16 cellular contexts compared by ENCODE assay signal in the genomic region with DNA sequence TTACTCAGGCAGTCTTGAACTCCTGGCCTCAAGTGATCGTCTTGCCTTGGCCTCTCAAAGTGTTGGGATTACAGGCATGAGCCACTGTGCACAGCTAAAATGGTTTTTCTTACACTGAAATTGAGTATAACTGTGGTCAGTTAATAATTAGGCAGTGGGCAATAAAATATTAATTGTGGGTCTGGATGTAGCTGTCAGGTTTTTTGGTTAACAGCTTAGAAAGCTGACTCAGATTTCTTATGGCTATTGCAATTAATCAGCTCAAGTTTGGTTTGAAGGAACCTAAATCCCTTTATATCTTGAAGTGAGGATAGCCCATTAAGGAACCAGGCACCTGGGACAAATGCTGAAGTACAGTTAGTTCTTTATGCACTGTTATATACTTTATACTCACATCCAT. TPM values are rescaled to one million over a fixed set of nuclear protein-coding genes. Genes with fewer than 3 reads are reported as not detected.
DNase-seq lines count a peak whose midpoint lies in the region; ATAC-seq and TF ChIP-seq lines count a peak whose summit lies in the region.
"Had no signal": no experiment of that assay in that cellular context is flagged by ENCODE, and none has a peak within 500 bp of the region (broad histone marks: within the 10 kb centered on the region; RNA-seq: fewer than 3 reads in every experiment).

No MANE protein-coding gene starts in this region.

- H3K36me3 ChIP-seq in IMR-90 (ENCODE audit: control insufficient read depth, insufficient read depth, low read length): peaks cover 11% of the 10 kb centered on the region
- peaks cover 6% of the 10 kb centered on the region in 2 experiments for H3K36me3 ChIP-seq in trophoblast cell (ENCODE audit: control insufficient read depth in 1 of 2, insufficient read depth in 2 of 2, low read length in 2 of 2)
- H3K36me3 ChIP-seq: BE2C had no signal

- H4K91ac ChIP-seq in IMR-90 (ENCODE audit: insufficient read depth, low read depth, low read length): no peak overlapping the region
- H4K91ac ChIP-seq in trophoblast cell (ENCODE audit: low read depth, low read length): no peak overlapping the region

- H3K4ac ChIP-seq in IMR-90 (ENCODE audit: low read depth, low read length) (no peak overlapping the region), trophoblast cell (ENCODE audit: low read depth, low read length) (peak overlapping the region; percentile 47)

- peaks cover 17% of the 10 kb centered on the region for H3K4me1 ChIP-seq in IMR-90 (ENCODE audit: control insufficient read depth, insufficient read depth, low read length)
- H3K4me1 ChIP-seq in trophoblast cell (ENCODE audit: control insufficient read depth in 1 of 2, insufficient read depth in 2 of 2, low read length in 2 of 2): peaks cover 2% of the 10 kb centered on the region in 2 experiments
- H3K4me1 ChIP-seq: BE2C had no signal

- no peak overlapping the region for H3K56ac ChIP-seq in IMR-90 (ENCODE audit: extremely low read depth, insufficient read depth, low read length)

- H2BK15ac ChIP-seq in IMR-90 (ENCODE audit: low read depth, low read length): no peak overlapping the region

- no peak overlapping the region for H4K12ac ChIP-seq in trophoblast cell (ENCODE audit: low read depth, low read length)

- peaks cover 12 to 81% of the 10 kb centered on the region in 2 experiments for H3K79me1 ChIP-seq in IMR-90 (ENCODE audit: low read depth in 1 of 2, low read length in 2 of 2)
- peaks cover 8% of the 10 kb centered on the region for H3K79me1 ChIP-seq in trophoblast cell (ENCODE audit: low read length)

- H2BK20ac ChIP-seq in IMR-90 (ENCODE audit: low read depth, low read length): no peak overlapping the region; the same call in 1 of the 2 replicates

- H3K79me2 ChIP-seq in trophoblast cell (ENCODE audit: control insufficient read depth, insufficient read depth, low read length, poor library complexity): peaks cover 9% of the 10 kb centered on the region

- no TSS peak for BruUV-seq in IMR-90 (replicated peaks; lab: Mats Ljungman, UMichigan)

- no peak for DNase-seq in IMR-90
- DNase-seq in T-helper 17 cell: no peak
- no peak for DNase-seq in immature natural killer cell
- no peak for DNase-seq in trophoblast cell
- no peak for DNase-seq in kidney glomerular epithelial cell (lab: John Stamatoyannopoulos, UW)
- no peak for DNase-seq in stimulated activated CD4-positive, alpha-beta T cell treated with anti-CD3 and anti-CD28 coated beads, Interleukin-12 subunit alpha, Interleukin-12 subunit beta, amount 100 ng/mL, for 4 hours
- DNase-seq: BE2C; CD4-positive, alpha-beta memory T cell; NCI-H1436; NCI-H2081 treated with DMSO at 0.1 percent for 48 hours; NCI-H510A treated with DMSO at 0.1 percent for 48 hours; Right ventricle myocardium superior had no signal

- H3K4me2 ChIP-seq in IMR-90 (ENCODE audit: low read depth, low read length) (peak overlapping the region; percentile 59; the same call in 1 of the 2 replicates), trophoblast cell (ENCODE audit: low read length) (no peak overlapping the region)

- H4K5ac ChIP-seq in IMR-90 (ENCODE audit: low read depth, low read length): no peak overlapping the region

- no peak for TF ChIP-seq RAD21 in IMR-90 (IDR thresholded peaks at IDR 0.05; ENCODE audit: low read length)

- H4K8ac ChIP-seq in IMR-90 (ENCODE audit: low read depth in 2 of 2, low read length in 2 of 2) (no peak overlapping the region), trophoblast cell (ENCODE audit: low read depth, low read length) (no peak overlapping the region)

- intact Hi-C loops in IMR-90 (cut with micrococcal nuclease): loop anchor here (5.0 kb wide), 1 partner anchor 34 kb away; no protein-coding TSS in a partner anchor

- no peak overlapping the region for H3K14ac ChIP-seq in IMR-90 (replicated peaks; ENCODE audit: low read depth, low read length)
- H3K14ac ChIP-seq in trophoblast cell (ENCODE audit: low read length): no peak overlapping the region

- in situ Hi-C loops in IMR-90 (cut with MboI; ENCODE audit: low sequenced_read_pairs): no loop called here

- H3K23ac ChIP-seq in IMR-90 (ENCODE audit: low read depth, low read length) (no peak overlapping the region), trophoblast cell (ENCODE audit: low read length) (no peak overlapping the region)

- H3K18ac ChIP-seq in IMR-90 (ENCODE audit: low read depth, low read length) (no peak overlapping the region), trophoblast cell (ENCODE audit: low read length) (no peak overlapping the region)

- H3K9ac ChIP-seq in IMR-90 (ENCODE audit: low read depth, low read length): no peak overlapping the region
- no peak overlapping the region for H3K9ac ChIP-seq in trophoblast cell (ENCODE audit: low read length)

- peaks cover 29% of the 10 kb centered on the region for H3K9me1 ChIP-seq in IMR-90 (ENCODE audit: insufficient read depth, low read length)

- no peak overlapping the region for H2BK12ac ChIP-seq in trophoblast cell (ENCODE audit: low read length)

- H3K27me3 ChIP-seq in IMR-90 (ENCODE audit: control insufficient read depth, insufficient read depth, low read length) (no peaks in the 10 kb centered on the region), trophoblast cell (ENCODE audit: insufficient read depth, low read length) (no peaks in the 10 kb centered on the region)
- H3K27me3 ChIP-seq: BE2C had no signal

- no peak overlapping the region for H2AK9ac ChIP-seq in IMR-90 (replicated peaks; ENCODE audit: low read depth, low read length, poor library complexity)

- no peak for TF ChIP-seq CTCF in IMR-90 (conservative IDR thresholded peaks at IDR 0.05; ENCODE audit: low read depth, low read length)

- dilution Hi-C loops in IMR-90 (cut with HindIII; ENCODE audit: low sequenced_read_pairs, unreplicated experiment): no loop called here

- H3K36me3 Mint-ChIP-seq in T-helper 17 cell (ENCODE audit: low read depth): no peaks in the 10 kb centered on the region
- peaks cover 0 to 5% (median 0%) of the 10 kb centered on the region in 3 donors for H3K36me3 Mint-ChIP-seq in immature natural killer cell

- H3K4me3 ChIP-seq in IMR-90 (ENCODE audit: insufficient read depth, low read depth, low read length): no peak overlapping the region
- no peak overlapping the region for H3K4me3 ChIP-seq in trophoblast cell (ENCODE audit: low read depth, low read length)
- H3K4me3 ChIP-seq: SK-N-MC had no signal

- POLR2A ChIA-PET in IMR-90 (lab: Charles Lee; ENCODE audit: unreplicated experiment): interaction anchor here (0.5 kb wide), 1 partner anchor 27 kb away, joined by 7 read pairs; no protein-coding TSS in a partner anchor

- CTCF ChIA-PET in IMR-90 (lab: Yijun Ruan, JAX): interaction anchor here (1.1 kb wide), 1 partner anchor 35 kb away, joined by 3 read pairs; no protein-coding TSS in a partner anchor

- H3K4me1 Mint-ChIP-seq in T-helper 17 cell (peaks cover 44% of the 10 kb centered on the region), immature natural killer cell (peaks cover 73 to 87% of the 10 kb centered on the region in 2 donors)

- no peak for TF ChIP-seq POLR2A in IMR-90 (IDR thresholded peaks at IDR 0.05; ENCODE audit: low read depth, low read length)

- H3K27me3 Mint-ChIP-seq in T-helper 17 cell (no peaks in the 10 kb centered on the region), immature natural killer cell (ENCODE audit: low read depth in 3 of 3) (peaks cover 2 to 7% (median 3%) of the 10 kb centered on the region in 3 donors)
- H3K27me3 Mint-ChIP-seq: CD4-positive, alpha-beta memory T cell had no signal

- no peak overlapping the region for H2BK5ac ChIP-seq in IMR-90 (ENCODE audit: low read depth, low read length, poor library complexity, severe bottlenecking)
- H2BK5ac ChIP-seq in trophoblast cell (ENCODE audit: low read depth, low read length, poor library complexity): no peak overlapping the region

- peaks cover 80% of the 10 kb centered on the region for H4K20me1 ChIP-seq in IMR-90 (ENCODE audit: insufficient read depth, low read length)

- H2AFZ ChIP-seq in IMR-90 (replicated peaks; ENCODE audit: low read length, poor library complexity) (no peak overlapping the region), trophoblast cell (ENCODE audit: insufficient read depth, low read length, poor library complexity) (no peak overlapping the region)

- H2BK120ac ChIP-seq in IMR-90 (ENCODE audit: low read depth, low read length) (no peak overlapping the region), trophoblast cell (ENCODE audit: insufficient read depth, low read length, poor library complexity) (no peak overlapping the region)

- no peak overlapping the region for H3K27ac ChIP-seq in IMR-90 (ENCODE audit: insufficient read depth, low read length)
- no peak overlapping the region for H3K27ac ChIP-seq in trophoblast cell (ENCODE audit: low read depth, low read length)
- H3K27ac ChIP-seq: SK-N-MC had no signal

- H3K9me3 Mint-ChIP-seq in immature natural killer cell: no peaks in the 10 kb centered on the region
- H3K9me3 Mint-ChIP-seq: CD4-positive, alpha-beta memory T cell had no signal

- 100% methylated on average over 1 of the region's 1 CpG; no CpG with 5 or more reads in 1 of the 2 experiments for WGBS in IMR-90 (ENCODE audit: extremely low coverage in 2 of 2, insufficient read length in 1 of 2), 2 experiments
- WGBS in trophoblast cell (ENCODE audit: extremely low coverage, insufficient coverage, insufficient read length): no CpG with 5 or more reads among the region's 1 CpG

- H3K9me3 ChIP-seq in IMR-90 (ENCODE audit: control insufficient read depth, insufficient read depth, low read length) (no peaks in the 10 kb centered on the region), T-helper 17 cell (ENCODE audit: control insufficient read depth, low read length, poor library complexity, severe bottlenecking) (no peaks in the 10 kb centered on the region), trophoblast cell (ENCODE audit: insufficient read depth, low read depth, low read length) (no peaks in the 10 kb centered on the region)
- H3K9me3 ChIP-seq: BE2C had no signal

- no peak overlapping the region for H2AK5ac ChIP-seq in IMR-90 (ENCODE audit: low read depth, low read length)
- H2AK5ac ChIP-seq in trophoblast cell (ENCODE audit: low read length): no peak overlapping the region

- H3K4me3 Mint-ChIP-seq in T-helper 17 cell (peak overlapping the region; percentile 25), immature natural killer cell (peak overlapping the region in 1 of 5 donors; percentile 19)

- H3K27ac Mint-ChIP-seq in T-helper 17 cell (peak overlapping the region; percentile 63), immature natural killer cell (peak overlapping the region in 5 of 6 donors; percentile 11 to 70 (median 22))

- no peak for ATAC-seq in IMR-90 (ENCODE audit: low read depth)
- ATAC-seq in T-helper 17 cell: no peak
- ATAC-seq in GM18520 (IDR thresholded peaks at IDR 0.05; ENCODE audit: unreplicated experiment): no peak
- no peak for ATAC-seq in GM18873 (IDR thresholded peaks at IDR 0.05; ENCODE audit: low FRiP score, unreplicated experiment)
- ATAC-seq: Panc1 had no signal

RNA-seq across cellular contexts. Expression of a gene that starts 5.1 kb away (rescaled TPM):
- 51.1 and 70.0 TPM in 2 replicates for total RNA-seq in IMR-90 (2012; rRNA removed)
- 14.4 and 16.9 TPM in 2 replicates for polyA plus RNA-seq in IMR-90 (2012; rRNA removed)
- polyA plus RNA-seq in IMR-90 (2012; cell fraction: cytosol; rRNA removed): 3.6 and 3.9 TPM in 2 replicates
- polyA plus RNA-seq in IMR-90 (2012; cell fraction: nucleus; rRNA removed; ENCODE audit: low replicate concordance): 3.3 and 7.7 TPM in 2 replicates
- total RNA-seq in T-helper 17 cell: 10 to 100 TPM; 62.4 to 66.5 TPM
- 10 to 100 TPM in 1 of 3 donors, 1 to 10 TPM in 2; 2.0 to 31.7 (median 4.8) TPM for polyA plus RNA-seq in immature natural killer cell
- 115 TPM in 2 replicates for polyA plus RNA-seq in trophoblast cell (2013)
